In genomic region chr17:21199311-21199710, GRCh38 we compare ENCODE assay signal across 1 cellular context.
TF ChIP-seq lines count a peak whose summit lies in the region.

No MANE protein-coding gene starts in this region.

TF ChIP-seq in GM23338, 12 proteins besides CTCF, POLR2A, EP300 and RAD21 (continued from another document):
- TF ChIP-seq ZNF462 (CRISPR knock-in tag; IDR thresholded peaks at IDR 0.05), result no peak
